ENCODE assay signal across 8 cellular contexts in genomic region chr11:73384871-73385692, GRCh38. TPM values are rescaled to one million over a fixed set of nuclear protein-coding genes. Genes with fewer than 3 reads are reported as not detected.
DNase-seq lines count a peak whose midpoint lies in the region; ATAC-seq lines count a peak whose summit lies in the region.

No MANE protein-coding gene starts in this region.

- no peaks in the 10 kb centered on the region for H3K27me3 ChIP-seq in thymus (ENCODE audit: control insufficient read depth, insufficient read depth)

- H3K9me3 ChIP-seq in thymus (ENCODE audit: control insufficient read depth): no peaks in the 10 kb centered on the region

- peaks cover 44% of the 10 kb centered on the region for H3K4me1 ChIP-seq in thymus (ENCODE audit: control insufficient read depth, insufficient read depth, low read length)

- intact Hi-C loops in left colon (cut with DNase I, micrococcal nuclease): no loop called here

- H3K27ac ChIP-seq in thymus (ENCODE audit: low read depth): peak overlapping the region; percentile 77

- H3K9me3 Mint-ChIP-seq in activated naive CD4-positive, alpha-beta T cell treated with anti-CD3 and anti-CD28 coated beads, Interleukin-2, amount 50 U/mL, for 24 hours: no peaks in the 10 kb centered on the region

- 19% methylated on average over 21 of the region's 21 CpGs for WGBS in thymus

- H3K36me3 ChIP-seq in thymus (ENCODE audit: control insufficient read depth, insufficient read depth): no peaks in the 10 kb centered on the region

- no peak overlapping the region for H3K4me3 ChIP-seq in thymus (ENCODE audit: low read length)

- no peak overlapping the region for H3K4me3 Mint-ChIP-seq in activated naive CD4-positive, alpha-beta T cell treated with anti-CD3 and anti-CD28 coated beads, Interleukin-2, amount 50 U/mL, for 24 hours

- no peak for DNase-seq in activated naive CD4-positive, alpha-beta T cell (lab: John Stamatoyannopoulos, UW)
- DNase-seq in activated T-cell treated with anti-CD3 and anti-CD28 coated beads, Interleukin-2, amount 50 U/mL, for 1 hour: peak; percentile 35
- DNase-seq in left colon: peak; percentile 60 to 65
- DNase-seq in NCI-H2029 treated with DMSO at 0.1 percent for 48 hours (lab: John Stamatoyannopoulos, UW): no peak
- no peak for DNase-seq in SHP77 treated with DMSO at 0.1 percent for 48 hours (lab: John Stamatoyannopoulos, UW)

- no peaks in the 10 kb centered on the region for H3K27me3 Mint-ChIP-seq in activated naive CD4-positive, alpha-beta T cell treated with anti-CD3 and anti-CD28 coated beads, Interleukin-2, amount 50 U/mL, for 24 hours

- peaks cover 3% of the 10 kb centered on the region for H3K36me3 Mint-ChIP-seq in activated naive CD4-positive, alpha-beta T cell treated with anti-CD3 and anti-CD28 coated beads, Interleukin-2, amount 50 U/mL, for 24 hours

- peak; percentile 48 for ATAC-seq in HG03432 (IDR thresholded peaks at IDR 0.05; ENCODE audit: unreplicated experiment)
- ATAC-seq in left colon: peak; percentile 46

- peak overlapping the region; percentile 30 for H3K27ac Mint-ChIP-seq in activated naive CD4-positive, alpha-beta T cell treated with anti-CD3 and anti-CD28 coated beads, Interleukin-2, amount 50 U/mL, for 24 hours

- peaks cover 71% of the 10 kb centered on the region for H3K4me1 Mint-ChIP-seq in activated naive CD4-positive, alpha-beta T cell treated with anti-CD3 and anti-CD28 coated beads, Interleukin-2, amount 50 U/mL, for 24 hours

RNA-seq across cellular contexts. Expression of gene RELT, which starts 8.9 kb away (rescaled TPM):
- 1 to 10 TPM; 2.6 to 3.1 TPM for total RNA-seq in left colon
- 9.9 TPM for polyA plus RNA-seq in thymus

Comparison
In these comparisons a context has a peak if more than half of its experiments do, and no peak if none do; other contexts are left out.
1. DNase-seq: peak in activated T-cell treated with anti-CD3 and anti-CD28 coated beads, Interleukin-2, amount 50 U/mL, for 1 hour (single experiment) and left colon (2 of 2); none in activated naive CD4-positive, alpha-beta T cell (0 of 4), NCI-H2029 treated with DMSO at 0.1 percent for 48 hours (single experiment) and SHP77 treated with DMSO at 0.1 percent for 48 hours (single experiment).